17 cellular contexts compared by ENCODE assay signal in the genomic region with DNA sequence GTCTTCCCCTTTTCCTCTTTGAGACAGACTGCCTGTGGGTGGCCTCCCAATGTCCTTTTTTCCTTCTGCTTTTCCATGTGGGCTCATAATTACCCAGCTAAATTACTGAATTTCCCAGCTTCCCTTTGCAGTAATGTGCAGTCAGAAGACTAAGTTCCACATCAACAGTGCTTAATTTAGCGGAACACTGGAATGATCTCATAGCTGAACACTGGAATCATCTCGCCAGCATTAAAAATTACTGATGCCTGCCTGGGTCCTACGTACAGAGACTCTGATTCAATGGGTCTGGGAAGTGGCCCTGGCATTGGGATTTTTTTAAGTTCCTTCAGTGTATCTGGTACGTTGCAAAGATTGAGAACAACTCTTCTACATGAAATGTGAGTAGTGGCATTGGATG.
"Had no signal": no experiment of that assay in that cellular context is flagged by ENCODE, and none has a peak within 500 bp of the region (broad histone marks: within the 10 kb centered on the region; RNA-seq: fewer than 3 reads in every experiment).

No MANE protein-coding gene starts in this region.

- H3K4me3 Mint-ChIP-seq: activated B cell treated with CpG ODN at 0.5 μM for 24 hours; activated CD4-positive, alpha-beta T cell treated with anti-CD3 and anti-CD28 coated beads, Interleukin-2, amount 10 ng/mL, durations not matched to agents 7 days and 5 days; activated naive CD8-positive, alpha-beta T cell treated with anti-CD3 and anti-CD28 coated beads, Interleukin-2, amount 10 ng/mL, durations not matched to agents 7 days and 5 days; activated T-helper 1 cell treated with anti-CD3 and anti-CD28 coated beads, Interleukin-12 subunit alpha, Interleukin-12 subunit beta, Interleukin-2, Interleukin-4 antibody, amounts not matched to agents 30 ng/mL and 10 ng/mL and 1 ng/mL, durations not matched to agents 14 hours and 24 hours and 36 hours; central memory CD8-positive, alpha-beta T cell; T-helper 2 cell treated with Interferon-gamma antibody and Interleukin-4, amounts not matched to agents 5 μg/mL and 100 μg/mL, for 36 hours had no signal

- H3K36me3 ChIP-seq: brain microvascular endothelial cell, esophagus muscularis mucosa, lower lobe of right lung, prostate gland, spleen, stomach, upper lobe of left lung had no signal

- H3K4me1 ChIP-seq: esophagus muscularis mucosa, lower lobe of right lung, prostate gland, spleen, stomach, testis, upper lobe of left lung had no signal

- H3K27ac Mint-ChIP-seq: activated B cell treated with CpG ODN at 0.5 μM for 24 hours; activated CD4-positive, alpha-beta T cell treated with anti-CD3 and anti-CD28 coated beads, Interleukin-2, amount 10 ng/mL, durations not matched to agents 7 days and 5 days; activated naive CD8-positive, alpha-beta T cell treated with anti-CD3 and anti-CD28 coated beads, Interleukin-2, amount 10 ng/mL, durations not matched to agents 7 days and 5 days; activated T-helper 1 cell treated with anti-CD3 and anti-CD28 coated beads, Interleukin-12 subunit alpha, Interleukin-12 subunit beta, Interleukin-2, Interleukin-4 antibody, amounts not matched to agents 30 ng/mL and 10 ng/mL and 1 ng/mL, durations not matched to agents 14 hours and 24 hours and 36 hours; T-helper 2 cell treated with Interferon-gamma antibody and Interleukin-4, amounts not matched to agents 5 μg/mL and 100 μg/mL, for 36 hours had no signal

- H3K4me1 Mint-ChIP-seq: activated B cell treated with CpG ODN at 0.5 μM for 24 hours; activated CD4-positive, alpha-beta T cell treated with anti-CD3 and anti-CD28 coated beads, Interleukin-2, amount 10 ng/mL, durations not matched to agents 7 days and 5 days; activated naive CD8-positive, alpha-beta T cell treated with anti-CD3 and anti-CD28 coated beads, Interleukin-2, amount 10 ng/mL, durations not matched to agents 7 days and 5 days; central memory CD8-positive, alpha-beta T cell had no signal

- H3K36me3 Mint-ChIP-seq: activated naive CD8-positive, alpha-beta T cell treated with anti-CD3 and anti-CD28 coated beads, Interleukin-2, amount 10 ng/mL, durations not matched to agents 7 days and 5 days had no signal

- H3K4me3 ChIP-seq: coronary artery, esophagus muscularis mucosa, lower lobe of right lung, prostate gland, spleen, stomach, testis, upper lobe of left lung had no signal

- H3K9me3 ChIP-seq: esophagus muscularis mucosa, prostate gland, testis had no signal

- H3K27me3 Mint-ChIP-seq: activated B cell treated with CpG ODN at 0.5 μM for 24 hours; activated CD4-positive, alpha-beta T cell treated with anti-CD3 and anti-CD28 coated beads, Interleukin-2, amount 10 ng/mL, durations not matched to agents 7 days and 5 days; activated naive CD8-positive, alpha-beta T cell treated with anti-CD3 and anti-CD28 coated beads, Interleukin-2, amount 10 ng/mL, durations not matched to agents 7 days and 5 days; central memory CD8-positive, alpha-beta T cell had no signal

- H3K27me3 ChIP-seq: brain microvascular endothelial cell, esophagus muscularis mucosa, spleen, stomach, testis, upper lobe of left lung had no signal

- ATAC-seq: lower lobe of right lung, sciatic nerve had no signal

- H3K27ac ChIP-seq: brain microvascular endothelial cell, coronary artery, esophagus muscularis mucosa, lower lobe of right lung, prostate gland, spleen, stomach, testis, upper lobe of left lung had no signal

- DNase-seq: activated B cell treated with CpG ODN at 0.5 μM for 24 hours; activated CD4-positive, alpha-beta T cell treated with anti-CD3 and anti-CD28 coated beads, Interleukin-2, amount 10 ng/mL, durations not matched to agents 7 days and 5 days; activated naive CD8-positive, alpha-beta T cell treated with anti-CD3 and anti-CD28 coated beads, Interleukin-2, amount 10 ng/mL, durations not matched to agents 7 days and 5 days; brain microvascular endothelial cell; hippocampal formation; lower lobe of right lung; spleen; stomach; testis; upper lobe of left lung had no signal
